In the genomic region with DNA sequence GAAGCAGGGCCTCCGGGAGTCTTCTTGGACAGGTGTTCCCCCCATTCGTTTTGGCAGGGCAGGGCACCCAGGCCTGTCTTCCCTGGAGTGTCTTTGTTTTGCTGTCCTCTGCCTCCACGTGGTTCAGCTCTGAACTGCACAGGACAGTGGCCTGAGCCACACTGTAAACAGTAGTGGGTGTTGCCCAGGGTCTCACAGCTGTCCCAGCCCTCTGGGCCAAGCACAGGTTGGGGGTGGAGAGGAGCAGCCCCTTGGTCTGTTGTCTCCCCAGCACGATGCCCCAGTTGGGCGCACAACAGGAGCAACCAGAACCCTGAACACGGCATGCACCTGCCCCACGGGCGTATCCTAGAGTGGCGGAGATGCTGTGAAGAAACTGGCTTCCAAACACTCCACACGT, we compare ENCODE assay signal across 11 cellular contexts. TPM values are rescaled to one million over a fixed set of nuclear protein-coding genes. Genes with fewer than 3 reads are reported as not detected.
DNase-seq lines count a peak whose midpoint lies in the region; ATAC-seq, FAIRE-seq and TF ChIP-seq lines count a peak whose summit lies in the region.
"Had no signal": no experiment of that assay in that cellular context is flagged by ENCODE, and none has a peak within 500 bp of the region (broad histone marks: within the 10 kb centered on the region; RNA-seq: fewer than 3 reads in every experiment).

No MANE protein-coding gene starts in this region.

- no peak overlapping the region for H3K4me3 Mint-ChIP-seq in WTC11

- H3K36me3 Mint-ChIP-seq in WTC11, result peaks cover 3% of the 10 kb centered on the region; the same call in 1 of the 2 replicates

- intact Hi-C loops in spleen (cut with DNase I; ENCODE audit: low total_unique reads) (loop anchor here (5.0 kb wide), 2 partner anchors 82 to 207 kb away; no protein-coding TSS in a partner anchor), A673 (cut with micrococcal nuclease; ENCODE audit: unreplicated experiment) (loop anchor here (2.0 to 10.0 kb wide), 3 partner anchors 82 to 1090 kb away; no protein-coding TSS in a partner anchor)

- H3K9me1 ChIP-seq in keratinocyte (ENCODE audit: control insufficient read depth, extremely low read depth, insufficient read depth, low read length), result no peaks in the 10 kb centered on the region

- H3K9me3 ChIP-seq in keratinocyte (ENCODE audit: control insufficient read depth, low read depth, low read length), result no peaks in the 10 kb centered on the region
- no peaks in the 10 kb centered on the region for H3K9me3 ChIP-seq in spleen
- H3K9me3 ChIP-seq in A673 (ENCODE audit: low read depth, low read length, poor library complexity, severe bottlenecking), result no peaks in the 10 kb centered on the region
- H3K9me3 ChIP-seq: prostate gland had no signal

- 84 to 95% (median 91%) methylated on average over 9 to 10 of the region's 10 CpGs for WGBS in spleen, 5 donors

- H3K79me2 ChIP-seq in keratinocyte (ENCODE audit: control insufficient read depth, insufficient read depth, low read length), result no peaks in the 10 kb centered on the region

- H4K20me1 ChIP-seq in keratinocyte (ENCODE audit: control insufficient read depth, extremely low read depth, insufficient read depth, low read length), result no peaks in the 10 kb centered on the region

- no TSS peak for BruUV-seq in A673 (replicated peaks; lab: Mats Ljungman, UMichigan)

- peaks cover 14% of the 10 kb centered on the region for H3K4me1 ChIP-seq in keratinocyte (ENCODE audit: control insufficient read depth, extremely low read depth, insufficient read depth, low read length)
- H3K4me1 ChIP-seq in spleen, result peaks cover 0 to 40% (median 18%) of the 10 kb centered on the region in 6 donors
- H3K4me1 ChIP-seq in A673 (ENCODE audit: insufficient read depth, low read length, poor library complexity, severe bottlenecking), result peaks cover 12% of the 10 kb centered on the region

- no peak for DNase-seq in AG10803 (ENCODE audit: low read depth)
- peak; percentile 34 for DNase-seq in WTC11 (ENCODE audit: low spot score)
- no peak for DNase-seq in keratinocyte (ENCODE audit: low read depth, low spot score)
- no peak for DNase-seq in spleen
- DNase-seq in ureter (ENCODE audit: low spot score), result no peak
- no peak for DNase-seq in A673 (ENCODE audit: low spot score)
- DNase-seq: DND-41, T-helper 1 cell had no signal

- H3K36me3 ChIP-seq in keratinocyte (ENCODE audit: control insufficient read depth in 2 of 2, extremely low read depth in 1 of 2, insufficient read depth in 2 of 2, low read length in 2 of 2) (peaks cover 9 to 11% of the 10 kb centered on the region in 2 experiments), spleen (peaks cover 0 to 75% (median 37%) of the 10 kb centered on the region in 6 donors), A673 (ENCODE audit: insufficient read depth, low read length, poor library complexity, severe bottlenecking) (no peaks in the 10 kb centered on the region)
- H3K36me3 ChIP-seq: prostate gland had no signal

- ATAC-seq in WTC11 (peak; percentile 55), GM19324 (IDR thresholded peaks at IDR 0.05; ENCODE audit: low FRiP score, unreplicated experiment) (no peak)

- POLR2A ChIA-PET in WTC11 (lab: Charles Lee), result no interaction called here
- POLR2A ChIA-PET in A673 (lab: Charles Lee; ENCODE audit: low non-redundant PET), result no interaction called here

- no peak overlapping the region for H3K9ac ChIP-seq in keratinocyte (ENCODE audit: control insufficient read depth, extremely low read depth, insufficient read depth, low read length)

- no peaks in the 10 kb centered on the region for H3K9me3 Mint-ChIP-seq in WTC11

- peaks cover 31% of the 10 kb centered on the region for H3K4me1 Mint-ChIP-seq in WTC11

- H3K27me3 ChIP-seq in keratinocyte (ENCODE audit: control insufficient read depth, extremely low read depth, insufficient read depth, low read length) (no peaks in the 10 kb centered on the region), spleen (replicated peaks in 1 of 7) (no peaks in the 10 kb centered on the region), A673 (replicated peaks; ENCODE audit: insufficient read depth, low read depth, low read length, poor library complexity) (no peaks in the 10 kb centered on the region)

- TF ChIP-seq CTCF in AG10803 (conservative IDR thresholded peaks at IDR 0.05; ENCODE audit: low read length) (0 out of 2 replicates have a peak, but pooled peaks have one; percentile 13), GM12872 (IDR thresholded peaks at IDR 0.05; ENCODE audit: insufficient read depth, low read depth, low read length) (peak; percentile 49), WTC11 (IDR thresholded peaks at IDR 0.05) (no peak), keratinocyte (optimal IDR thresholded peaks at IDR 0.05 in 1 of 3, IDR thresholded peaks at IDR 0.05 in 1 of 3, conservative IDR thresholded peaks at IDR 0.05 in 1 of 3; ENCODE audit: extremely low read depth in 1 of 3, insufficient read depth in 2 of 3, low read length in 3 of 3) (peak in 2 of 3 experiments; percentile 8 to 29), spleen (IDR thresholded peaks at IDR 0.05 in 8 of 11, conservative IDR thresholded peaks at IDR 0.05 in 3 of 11) (no peak), A673 (conservative IDR thresholded peaks at IDR 0.05; ENCODE audit: low read depth, low read length) (no peak)

- no peak overlapping the region for H3K27ac Mint-ChIP-seq in WTC11

- H2AFZ ChIP-seq in keratinocyte (ENCODE audit: control insufficient read depth, low read length), result no peak overlapping the region

- H3K27me3 Mint-ChIP-seq in WTC11 (ENCODE audit: low read depth), result no peaks in the 10 kb centered on the region

- CTCF ChIA-PET in WTC11 (lab: Charles Lee), result interaction anchor here (0.6 to 2.2 kb wide), 20 partner anchors 15 to 1085 kb away, joined by 3 to 34 read pairs (median 4); a partner anchor contains a TSS
- CTCF ChIA-PET in A673 (lab: Charles Lee), result interaction anchor here (0.7 kb wide), 1 partner anchor 540 kb away, joined by 3 read pairs; no protein-coding TSS in a partner anchor

- H3K27ac ChIP-seq in keratinocyte (ENCODE audit: control insufficient read depth, insufficient read depth, low read length) (no peak overlapping the region), spleen (no peak overlapping the region), A673 (ENCODE audit: low read depth, low read length, poor library complexity, severe bottlenecking) (no peak overlapping the region)
- H3K27ac ChIP-seq: prostate gland had no signal

- H3K4me2 ChIP-seq in keratinocyte (ENCODE audit: control insufficient read depth, extremely low read depth, insufficient read depth, low read depth, low read length), result no peak overlapping the region

- H3K4me3 ChIP-seq in AG10803 (ENCODE audit: low read length), result no peak overlapping the region
- H3K4me3 ChIP-seq in keratinocyte (ENCODE audit: control insufficient read depth in 2 of 3, extremely low read depth in 1 of 3, insufficient read depth in 2 of 3, low read depth in 1 of 3, low read length in 3 of 3), result no peak overlapping the region
- H3K4me3 ChIP-seq in spleen, result no peak overlapping the region
- no peak overlapping the region for H3K4me3 ChIP-seq in A673 (ENCODE audit: low read depth, low read length, poor library complexity, severe bottlenecking)
- H3K4me3 ChIP-seq: prostate gland had no signal

- no peak for TF ChIP-seq POLR2A in spleen (IDR thresholded peaks at IDR 0.05)

- dilution Hi-C loops in keratinocyte (cut with MboI; ENCODE audit: extremely low pct_ligation_motif_present, low sequenced_read_pairs), result no loop called here

- no peak for FAIRE-seq in keratinocyte (lab: Jason Lieb, UNC)

TF ChIP-seq in WTC11, 78 proteins besides CTCF, POLR2A, EP300 and RAD21:
- TF ChIP-seq, protein P1, sequence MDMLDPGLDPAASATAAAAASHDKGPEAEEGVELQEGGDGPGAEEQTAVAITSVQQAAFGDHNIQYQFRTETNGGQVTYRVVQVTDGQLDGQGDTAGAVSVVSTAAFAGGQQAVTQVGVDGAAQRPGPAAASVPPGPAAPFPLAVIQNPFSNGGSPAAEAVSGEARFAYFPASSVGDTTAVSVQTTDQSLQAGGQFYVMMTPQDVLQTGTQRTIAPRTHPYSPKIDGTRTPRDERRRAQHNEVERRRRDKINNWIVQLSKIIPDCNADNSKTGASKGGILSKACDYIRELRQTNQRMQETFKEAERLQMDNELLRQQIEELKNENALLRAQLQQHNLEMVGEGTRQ (CRISPR knock-in tag; IDR thresholded peaks at IDR 0.05), result 0 out of 2 replicates have a peak, but pooled peaks have one; percentile 24
- TF ChIP-seq RORB (CRISPR knock-in tag; IDR thresholded peaks at IDR 0.05), result no peak
TF ChIP-seq in WTC11: peak in this region for 1.

RNA-seq across cellular contexts. Expression of a gene that starts 14.4 kb away (rescaled TPM):
- total RNA-seq in WTC11 (2021) (19.1 to 21.6 TPM (median 19.9 TPM) in 3 replicates), spleen (10 to 100 TPM; 11.6 to 38.4 (median 17.4) TPM), ureter (10.0 TPM), A673 (2021) (31.5 and 42.4 TPM in 2 replicates)
- polyA plus RNA-seq in keratinocyte (39.8 to 48.7 TPM (median 45.6 TPM) in 3 replicates), spleen (10 to 100 TPM; 26.1 to 64.8 (median 41.0) TPM)
- polyA plus RNA-seq in keratinocyte (2011; ENCODE audit: low read depth), result 7.3 TPM
- polyA plus RNA-seq in keratinocyte (2011; cell fraction: cytosol; rRNA removed), result 60.0 and 65.8 TPM in 2 replicates
- polyA plus RNA-seq in keratinocyte (2011; cell fraction: nucleus; rRNA removed), result 20.6 TPM in 2 replicates
- polyA plus RNA-seq in keratinocyte (2012; ENCODE audit: low replicate concordance), result 32.4 and 39.4 TPM in 2 replicates
- polyA minus RNA-seq in keratinocyte, result 11.9 to 17.9 TPM (median 16.9 TPM) in 3 replicates
- 13.4 TPM for polyA minus RNA-seq in keratinocyte (2011; cell fraction: cytosol; rRNA and poly(A)+ RNA removed)
- polyA minus RNA-seq in keratinocyte (2011; cell fraction: nucleus; rRNA and poly(A)+ RNA removed), result 3.3 and 4.0 TPM in 2 replicates

RNA-seq across cellular contexts. Expression of a gene that starts 52.2 kb away (rescaled TPM):
- total RNA-seq in WTC11 (2021) (33.3 to 38.6 TPM (median 35.8 TPM) in 3 replicates), spleen (10 to 100 TPM; 40.8 to 62.4 (median 52.3) TPM), ureter (44.5 TPM), A673 (2021) (32.3 and 35.8 TPM in 2 replicates)
- polyA plus RNA-seq in keratinocyte (23.8 to 27.8 TPM (median 24.6 TPM) in 3 replicates), spleen (10 to 100 TPM; 19.4 to 27.5 (median 23.3) TPM)
- 10.2 TPM for polyA plus RNA-seq in keratinocyte (2011; ENCODE audit: low read depth)
- 13.2 and 13.5 TPM in 2 replicates for polyA plus RNA-seq in keratinocyte (2011; cell fraction: cytosol; rRNA removed)
- polyA plus RNA-seq in keratinocyte (2011; cell fraction: nucleus; rRNA removed), result 65.7 and 66.0 TPM in 2 replicates
- polyA plus RNA-seq in keratinocyte (2012; ENCODE audit: low replicate concordance), result 12.7 and 27.8 TPM in 2 replicates
- 25.1 to 29.4 TPM (median 25.7 TPM) in 3 replicates for polyA minus RNA-seq in keratinocyte
- polyA minus RNA-seq in keratinocyte (2011; cell fraction: cytosol; rRNA and poly(A)+ RNA removed), result 12.5 TPM
- 28.8 and 46.5 TPM in 2 replicates for polyA minus RNA-seq in keratinocyte (2011; cell fraction: nucleus; rRNA and poly(A)+ RNA removed)

Comparison
In these comparisons a context has a peak if more than half of its experiments do, and no peak if none do; other contexts are left out.
1. CTCF ChIP-seq: peak in AG10803 (single experiment), GM12872 (single experiment) and keratinocyte (2 of 3); none in WTC11 (single experiment), spleen (0 of 11) and A673 (single experiment).